In genomic region chr14:76846331-76847047, GRCh38 we compare ENCODE assay signal across 16 cellular contexts. TPM values are rescaled to one million over a fixed set of nuclear protein-coding genes. Genes with fewer than 3 reads are reported as not detected.
A peak's percentile ranks its signal among the peaks of the same experiment; 100 is the strongest.
DNase-seq lines count a peak whose midpoint lies in the region; ATAC-seq, FAIRE-seq and TF ChIP-seq lines count a peak whose summit lies in the region.
"Had no signal": no experiment of that assay in that cellular context is flagged by ENCODE, and none has a peak within 500 bp of the region (broad histone marks: within the 10 kb centered on the region; RNA-seq: fewer than 3 reads in every experiment).

No MANE protein-coding gene starts in this region.

- peak; percentile 58 for ATAC-seq in upper lobe of right lung
- ATAC-seq in HG03469 (IDR thresholded peaks at IDR 0.05; ENCODE audit: unreplicated experiment) = no peak

- H4K20me1 ChIP-seq in PC-9 (ENCODE audit: insufficient read depth) = no peaks in the 10 kb centered on the region

- intact Hi-C loops in upper lobe of right lung (cut with DNase I) = no loop called here
- intact Hi-C loops in PC-9 (cut with micrococcal nuclease; ENCODE audit: unreplicated experiment) = no loop called here

- H3K36me3 ChIP-seq in upper lobe of right lung (no peaks in the 10 kb centered on the region), PC-9 (ENCODE audit: low read depth) (no peaks in the 10 kb centered on the region)

- H3K9me2 ChIP-seq in PC-9 (ENCODE audit: insufficient read depth) = no peaks in the 10 kb centered on the region

- CTCF ChIA-PET in PC-9 (lab: Charles Lee) = no interaction called here

- H3K4me1 ChIP-seq in upper lobe of right lung (no peaks in the 10 kb centered on the region), PC-9 (replicated peaks; ENCODE audit: insufficient read depth) (no peaks in the 10 kb centered on the region)

- H3K4me3 ChIP-seq in upper lobe of right lung (no peak overlapping the region), PC-9 (no peak overlapping the region)

- H3K9me3 ChIP-seq in upper lobe of right lung = no peaks in the 10 kb centered on the region
- H3K9me3 ChIP-seq in PC-9 (ENCODE audit: insufficient read depth, low read depth) = no peaks in the 10 kb centered on the region

- no TSS peak for BruUV-seq in PC-9 (replicated peaks; lab: Mats Ljungman, UMichigan)

- no peaks in the 10 kb centered on the region for H3K27me3 ChIP-seq in upper lobe of right lung
- peaks cover 72% of the 10 kb centered on the region for H3K27me3 ChIP-seq in PC-9 (ENCODE audit: insufficient read depth, low read depth)

- no peaks in the 10 kb centered on the region for H3K79me2 ChIP-seq in PC-9 (ENCODE audit: low read depth)

- DNase-seq in HTR-8/SVneo (ENCODE audit: insufficient read length, low spot score) (no peak), MV-4-11 (lab: John Stamatoyannopoulos, UW) (peak; percentile 81), SKM-1 treated with dmso at 0.1 percent for 144 hours (lab: John Stamatoyannopoulos, UW; ENCODE audit: unreplicated experiment) (peak; percentile 54), upper lobe of right lung (no peak), PC-9 (no peak), HCEC 1CT (no peak)
- DNase-seq: NCI-H2107, NCI-H345, NCI-H526 treated with DMSO at 0.1 percent for 48 hours, RPMI8226, T-helper 1 cell had no signal

- H3K4me2 ChIP-seq in PC-9 = no peak overlapping the region

- H3F3A ChIP-seq in PC-9 (ENCODE audit: insufficient read depth, low read depth) = no peaks in the 10 kb centered on the region

- H2AFZ ChIP-seq in PC-9 = no peak overlapping the region

- no peak for TF ChIP-seq CTCF in upper lobe of right lung (IDR thresholded peaks at IDR 0.05)
- no peak for TF ChIP-seq CTCF in PC-9 (conservative IDR thresholded peaks at IDR 0.05)

- peak; percentile 72 for FAIRE-seq in HTR-8/SVneo (lab: Jason Lieb, UNC)
- FAIRE-seq: GM12891 had no signal

- POLR2A ChIA-PET in PC-9 (lab: Charles Lee; ENCODE audit: unreplicated experiment) = no interaction called here

- no peak overlapping the region for H3K27ac ChIP-seq in upper lobe of right lung
- H3K27ac ChIP-seq in PC-9 = no peak overlapping the region
- H3K27ac ChIP-seq: C4-2B had no signal

RNA-seq across cellular contexts. Expression of gene LRRC74A, which starts 20.3 kb away (rescaled TPM):
- not detected for total RNA-seq in upper lobe of right lung
- total RNA-seq in PC-9 (2021) = not detected in 2 replicates
- total RNA-seq: G401, SK-MEL-5 had no signal

RNA-seq across cellular contexts. Expression of gene ANGEL1, which starts 33.8 kb away (rescaled TPM):
- 24.1 TPM for total RNA-seq in upper lobe of right lung
- total RNA-seq in PC-9 (2021) = 31.7 and 44.0 TPM in 2 replicates

Comparison
In these comparisons a context has a peak if more than half of its experiments do, and no peak if none do; other contexts are left out.
1. DNase-seq: peak in MV-4-11 (single experiment) and SKM-1 treated with dmso at 0.1 percent for 144 hours (single experiment); none in HTR-8/SVneo (single experiment), upper lobe of right lung (single experiment), PC-9 (0 of 2) and HCEC 1CT (single experiment).